Comparison of ENCODE assay signal across 20 cellular contexts in genomic region chr10:111035542-111035941, GRCh38. TPM values are rescaled to one million over a fixed set of nuclear protein-coding genes. Genes with fewer than 3 reads are reported as not detected.
"Had no signal": no experiment of that assay in that cellular context is flagged by ENCODE, and none has a peak within 500 bp of the region (broad histone marks: within the 10 kb centered on the region; RNA-seq: fewer than 3 reads in every experiment).

No MANE protein-coding gene starts in this region.

- ATAC-seq: gastrocnemius medialis; heart left ventricle; left lobe of liver; naive thymus-derived CD8-positive, alpha-beta T cell had no signal

- H3K4me1 ChIP-seq: ascending aorta, esophagus muscularis mucosa, gastrocnemius medialis, tibial nerve had no signal

- H3K9me3 ChIP-seq: gastrocnemius medialis had no signal

- H3K4me3 ChIP-seq: ascending aorta, coronary artery, esophagus muscularis mucosa, gastrocnemius medialis, heart left ventricle, skin epidermis, tibial nerve had no signal

- H3K27me3 ChIP-seq: ascending aorta, esophagus muscularis mucosa, heart left ventricle, tibial nerve had no signal

- H3K36me3 ChIP-seq: ascending aorta, gastrocnemius medialis, heart left ventricle, tibial nerve had no signal

- H3K27ac ChIP-seq: ascending aorta, coronary artery, esophagus muscularis mucosa, gastrocnemius medialis, heart left ventricle, skin epidermis, tibial nerve had no signal

- H3K27ac Mint-ChIP-seq: naive thymus-derived CD8-positive, alpha-beta T cell had no signal

- DNase-seq: activated CD4-positive, alpha-beta T cell treated with anti-CD3 and anti-CD28 coated beads for 1 hour; activated CD4-positive, alpha-beta T cell treated with anti-CD3 and anti-CD28 coated beads, Interleukin-2, amount 50 U/mL, for 4 hours; activated naive CD4-positive, alpha-beta T cell treated with Interleukin-2 at 50 U/mL for 16 hours; activated T-cell treated with anti-CD3 and anti-CD28 coated beads for 4 hours; central memory CD4-positive, alpha-beta T cell; effector CD4-positive, alpha-beta T cell; gastrocnemius medialis; heart left ventricle; naive thymus-derived CD8-positive, alpha-beta T cell; retina; stimulated activated CD4-positive, alpha-beta T cell treated with anti-CD3 and anti-CD28 coated beads, Interleukin-4, amount 100 ng/mL, for 24 hours; stimulated activated naive CD4-positive, alpha-beta T cell; substantia nigra; T-helper 9 cell had no signal

- H3K4me1 Mint-ChIP-seq: naive thymus-derived CD8-positive, alpha-beta T cell had no signal

- H3K4me3 Mint-ChIP-seq: naive thymus-derived CD8-positive, alpha-beta T cell had no signal

RNA-seq across cellular contexts. Expression of gene ADRA2A, which starts 41.3 kb away (rescaled TPM):
- total RNA-seq: naive thymus-derived CD8-positive, alpha-beta T cell had no signal
